ENCODE assay signal across 8 cellular contexts in the genomic region with DNA sequence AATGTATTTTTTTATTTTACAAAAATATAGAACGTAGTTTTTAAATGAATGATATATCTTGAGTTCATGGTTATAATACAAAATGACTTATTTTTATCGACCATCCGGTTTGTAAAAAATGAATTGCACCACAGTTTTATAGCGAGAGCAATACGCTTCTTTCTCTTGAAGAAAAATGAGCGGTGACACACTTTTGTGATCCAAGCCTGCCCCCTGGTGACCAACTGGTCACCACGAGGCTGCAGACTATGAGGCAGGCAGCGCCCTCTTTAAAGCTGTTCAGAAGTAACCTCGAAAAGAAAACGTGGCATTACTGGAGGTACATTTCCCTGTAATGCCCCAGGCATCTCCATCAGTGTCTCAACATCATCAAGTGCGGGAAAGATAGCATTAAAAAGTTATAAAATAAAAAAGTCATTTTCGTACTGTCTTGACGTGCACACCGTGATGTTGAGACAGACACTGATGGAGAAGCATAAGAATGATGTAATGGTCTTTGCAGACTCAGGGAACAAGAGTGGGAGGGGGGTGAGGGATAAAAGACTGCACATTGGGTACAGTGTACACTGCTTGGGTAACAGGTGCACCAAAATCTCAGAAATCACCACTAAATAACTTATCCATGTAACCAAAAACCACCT.
DNase-seq lines count a peak whose midpoint lies in the region; ATAC-seq lines count a peak whose summit lies in the region.

No MANE protein-coding gene starts in this region.

- DNase-seq in MV-4-11 (lab: John Stamatoyannopoulos, UW) (peak; percentile 67), SKM-1 treated with dmso at 0.1 percent for 144 hours (lab: John Stamatoyannopoulos, UW; ENCODE audit: unreplicated experiment) (peak; percentile 77), amniotic epithelial cell (ENCODE audit: low read depth) (peak; percentile 82), left cardiac atrium (peak; percentile 89), putamen (ENCODE audit: low spot score) (peak; percentile 86), NCI-H2029 (lab: John Stamatoyannopoulos, UW) (no peak)

- peak; percentile 74 for ATAC-seq in GM18858 (IDR thresholded peaks at IDR 0.05; ENCODE audit: unreplicated experiment)
- peak; percentile 88 to 91 for ATAC-seq in left cardiac atrium

- intact Hi-C loops in left cardiac atrium (cut with DNase I): loop anchor here in 1 of 2 donors (1.0 to 5.0 kb wide), 3 partner anchors 636 to 1041 kb away; no protein-coding TSS in a partner anchor

- no peaks in the 10 kb centered on the region for H3K27me3 ChIP-seq in ACC112 (ENCODE audit: insufficient read depth, low read length)

- H3K79me2 ChIP-seq in ACC112 (ENCODE audit: control insufficient read depth, insufficient read depth, low read length, unreplicated experiment): no peaks in the 10 kb centered on the region

- H3K27ac ChIP-seq in ACC112 (ENCODE audit: low read depth, low read length): peak overlapping the region; percentile 51; the same call in 1 of the 2 replicates

- H3K4me3 ChIP-seq in ACC112 (ENCODE audit: low read depth, low read length): no peak overlapping the region

- no peak overlapping the region for H2AFZ ChIP-seq in ACC112 (ENCODE audit: low read length, unreplicated experiment)

- peaks cover 6% of the 10 kb centered on the region for H3K4me1 ChIP-seq in ACC112 (ENCODE audit: control insufficient read depth, insufficient read depth, low read length, unreplicated experiment)

- H3K36me3 ChIP-seq in ACC112 (ENCODE audit: insufficient read depth, low read length): no peaks in the 10 kb centered on the region
